ENCODE assay signal across 7 cellular contexts in the genomic region with DNA sequence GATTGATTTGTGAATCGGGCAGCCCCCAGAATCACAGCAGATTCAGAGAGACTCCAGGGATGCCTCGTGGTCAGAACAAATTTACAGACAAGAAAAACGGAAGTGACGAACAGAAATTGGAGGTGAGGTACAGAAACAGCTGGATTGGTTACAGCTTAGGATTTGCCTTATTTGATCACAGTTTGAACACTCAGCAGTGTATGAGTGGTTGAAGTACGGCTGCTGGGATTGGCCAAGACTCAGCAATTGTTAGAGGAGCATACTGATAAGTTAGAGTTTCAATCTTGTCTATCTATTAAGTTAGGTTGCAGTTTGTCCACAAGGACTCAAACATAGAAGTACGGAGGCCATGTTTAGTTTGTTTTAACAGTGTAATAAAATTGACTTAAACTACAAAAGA.
DNase-seq lines count a peak whose midpoint lies in the region; ATAC-seq, FAIRE-seq and TF ChIP-seq lines count a peak whose summit lies in the region.
"Not testable (repeated sequence)": the region's sequence is repeated elsewhere in the genome, so short reads cannot be mapped to it uniquely, and the experiment has no call there.

No MANE protein-coding gene starts in this region.

- H3K27me3 ChIP-seq in PC-3 (ENCODE audit: low read length); H1 (replicated peaks in 1 of 4; ENCODE audit: control insufficient read depth in 3 of 4, extremely low read depth in 1 of 4, insufficient read depth in 3 of 4, low read length in 3 of 4): not testable (repeated sequence)
- peaks cover 7 to 24% of the 10 kb centered on the region in 2 experiments for H3K27me3 ChIP-seq in mesenchymal stem cell (ENCODE audit: control insufficient read depth in 1 of 2, insufficient read depth in 1 of 2, low read length in 2 of 2)

- not testable (repeated sequence) for H3K79me1 ChIP-seq in H1 (ENCODE audit: low read depth, low read length); mesenchymal stem cell (replicated peaks; ENCODE audit: low read length, poor library complexity, severe bottlenecking)

- not testable (repeated sequence) for H3K36me3 ChIP-seq in PC-3 (ENCODE audit: low read depth, low read length); H1 (ENCODE audit: control insufficient read depth in 2 of 4, insufficient read depth in 4 of 4, low read length in 3 of 4); mesenchymal stem cell (ENCODE audit: control insufficient read depth in 1 of 2, insufficient read depth in 2 of 2, low read depth in 1 of 2, low read length in 2 of 2)

- not testable (repeated sequence) for H2BK12ac ChIP-seq in H1 (ENCODE audit: low read depth, low read length); mesenchymal stem cell (ENCODE audit: low read length in 2 of 2)

- DNase-seq in ELR (ENCODE audit: low read depth) (peak; percentile 2), HT1080 (ENCODE audit: low read depth) (peak; percentile 72), MV-4-11 (lab: John Stamatoyannopoulos, UW) (peak; percentile 52), PC-3 (peak; percentile 1), SW480 (ENCODE audit: low spot score) (peak; percentile 2)
- not testable (repeated sequence) for DNase-seq in H1 (ENCODE audit: low read depth in 1 of 2, low spot score in 2 of 2); mesenchymal stem cell

- not testable (repeated sequence) for H2AK5ac ChIP-seq in H1 (ENCODE audit: low read depth, low read length); mesenchymal stem cell (ENCODE audit: low read length, severe bottlenecking)

- H4K8ac ChIP-seq in H1 (ENCODE audit: extremely low read depth, insufficient read depth, low read length); mesenchymal stem cell (ENCODE audit: low read length): not testable (repeated sequence)

- not testable (repeated sequence) for H4K5ac ChIP-seq in H1 (ENCODE audit: insufficient read length, low read depth, low read length)

- ATAC-seq in PC-3: not testable (repeated sequence)

- TF ChIP-seq RAD21 in H1 (IDR thresholded peaks at IDR 0.05 in 1 of 2, conservative IDR thresholded peaks at IDR 0.05 in 1 of 2; ENCODE audit: low read depth in 2 of 2, low read length in 2 of 2): not testable (repeated sequence)

- not testable (repeated sequence) for TF ChIP-seq CTCF in PC-3 (conservative IDR thresholded peaks at IDR 0.05; ENCODE audit: low read depth, low read length); H1 (IDR thresholded peaks at IDR 0.05; ENCODE audit: control extremely low read depth in 1 of 3, insufficient read depth in 1 of 3, low read depth in 1 of 3, low read length in 3 of 3)

- not testable (repeated sequence) for H2BK5ac ChIP-seq in H1 (ENCODE audit: low read depth, low read length); mesenchymal stem cell (ENCODE audit: low read depth, low read length, poor library complexity, severe bottlenecking)

- H3K14ac ChIP-seq in H1 (ENCODE audit: insufficient read length); mesenchymal stem cell (ENCODE audit: low read length in 2 of 2): not testable (repeated sequence)

- TF ChIP-seq EP300 in H1 (IDR thresholded peaks at IDR 0.05; ENCODE audit: borderline replicate concordance in 1 of 2, low read depth in 2 of 2, low read length in 2 of 2): not testable (repeated sequence)

- not testable (repeated sequence) for H3K23ac ChIP-seq in H1 (ENCODE audit: insufficient read length); mesenchymal stem cell (ENCODE audit: low read length in 2 of 2)

- H4K91ac ChIP-seq in H1 (replicated peaks; ENCODE audit: insufficient read length, low read length); mesenchymal stem cell (ENCODE audit: low read length): not testable (repeated sequence)

- H3K9me2 ChIP-seq in PC-3 (replicated peaks; ENCODE audit: low read length): not testable (repeated sequence)

- H3K23me2 ChIP-seq in H1 (ENCODE audit: low read depth, low read length): not testable (repeated sequence)

- not testable (repeated sequence) for H3K4me1 ChIP-seq in PC-3 (ENCODE audit: insufficient read depth, low read length); mesenchymal stem cell (ENCODE audit: control insufficient read depth, insufficient read depth, low read depth, low read length)
- peaks cover 6 to 17% (median 11%) of the 10 kb centered on the region in 4 experiments for H3K4me1 ChIP-seq in H1 (replicated peaks in 1 of 4; ENCODE audit: control insufficient read depth in 3 of 4, insufficient read depth in 4 of 4, low read length in 3 of 4)

- not testable (repeated sequence) for H3K79me2 ChIP-seq in PC-3 (ENCODE audit: low read length); H1 (ENCODE audit: control insufficient read depth in 1 of 2, insufficient read depth in 2 of 2, low read length in 2 of 2)

- not testable (repeated sequence) for H3K18ac ChIP-seq in H1 (ENCODE audit: extremely low read depth, low read length); mesenchymal stem cell (ENCODE audit: low read depth in 1 of 2, low read length in 2 of 2)

- not testable (repeated sequence) for H3K27ac ChIP-seq in PC-3 (ENCODE audit: low read length); H1 (ENCODE audit: low read depth, low read length); mesenchymal stem cell (ENCODE audit: low read length, poor library complexity, severe bottlenecking)

- TF ChIP-seq POLR2A in H1 (IDR thresholded peaks at IDR 0.05; ENCODE audit: control extremely low read depth in 1 of 2, low read depth in 2 of 2, low read length in 2 of 2): not testable (repeated sequence)

- intact Hi-C loops in PC-3 (cut with micrococcal nuclease): loop anchor here (5.0 kb wide), 1 partner anchor 1940 kb away; no protein-coding TSS in a partner anchor

- H2BK15ac ChIP-seq in H1 (ENCODE audit: low read length); mesenchymal stem cell (ENCODE audit: low read depth, poor library complexity, severe bottlenecking): not testable (repeated sequence)

- not testable (repeated sequence) for H3K4ac ChIP-seq in H1 (replicated peaks; ENCODE audit: insufficient read length, low read depth, low read length); mesenchymal stem cell (ENCODE audit: low read depth in 1 of 2, low read length in 2 of 2)

- 93% methylated on average over 6 of the region's 6 CpGs; no CpG with 5 or more reads in 1 of the 2 experiments for WGBS in H1 (ENCODE audit: extremely low coverage in 1 of 2, insufficient coverage in 1 of 2, insufficient read length in 1 of 2, insufficient replicate concordance in 2 of 2, low coverage in 1 of 2, low lambda C conversion rate in 2 of 2, missing lambda C conversion rate in 1 of 2), 2 experiments
- 83% methylated on average over 5 of the region's 6 CpGs for WGBS in mesenchymal stem cell

- not testable (repeated sequence) for BruUV-seq in PC-3 (replicated peaks; lab: Mats Ljungman, UMichigan)

- H4K20me1 ChIP-seq in PC-3 (ENCODE audit: low read length); H1 (replicated peaks in 1 of 2; ENCODE audit: control insufficient read depth in 1 of 2, insufficient read depth in 2 of 2, low read length in 2 of 2): not testable (repeated sequence)

- not testable (repeated sequence) for H3F3A ChIP-seq in PC-3 (ENCODE audit: low read length, unreplicated experiment)

- CTCF ChIA-PET in PC-3 (lab: Charles Lee): not testable (repeated sequence)
- CTCF ChIA-PET in H1 (lab: Charles Lee; ENCODE audit: partially characterized antibody): interaction anchor here (0.6 to 2.5 kb wide), 6 partner anchors 13 to 1938 kb away, joined by 3 to 6 read pairs (median 4); no protein-coding TSS in a partner anchor

- H3K9me3 ChIP-seq in PC-3 (ENCODE audit: low read length); H1 (ENCODE audit: insufficient read depth in 2 of 2, low read depth in 1 of 2, low read length in 1 of 2); mesenchymal stem cell (ENCODE audit: control insufficient read depth, low read length): not testable (repeated sequence)

- POLR2A ChIA-PET in PC-3 (lab: Charles Lee; ENCODE audit: unreplicated experiment): not testable (repeated sequence)
- POLR2A ChIA-PET in H1 (lab: Charles Lee; ENCODE audit: partially characterized antibody): interaction anchor here (0.6 kb wide), 1 partner anchor 92 kb away, joined by 3 read pairs; no protein-coding TSS in a partner anchor

- not testable (repeated sequence) for H3K9ac ChIP-seq in PC-3 (ENCODE audit: low read length); H1 (replicated peaks in 1 of 4; ENCODE audit: extremely low read depth in 1 of 4, low read depth in 3 of 4, low read length in 3 of 4)
- H3K9ac ChIP-seq in mesenchymal stem cell (ENCODE audit: low read length): peak overlapping the region; percentile 12

- not testable (repeated sequence) for H3K56ac ChIP-seq in H1 (replicated peaks; ENCODE audit: insufficient read length, low read depth, low read length)

- not testable (repeated sequence) for FAIRE-seq in H1 (lab: Jason Lieb, UNC)

- not testable (repeated sequence) for H3K4me3 ChIP-seq in PC-3 (ENCODE audit: low read length); H1 (ENCODE audit: extremely low read depth in 1 of 4, insufficient read depth in 2 of 4, low read depth in 3 of 4, low read length in 4 of 4); mesenchymal stem cell (ENCODE audit: insufficient read depth in 1 of 2, low read depth in 1 of 2, low read length in 2 of 2)

- not testable (repeated sequence) for H2BK20ac ChIP-seq in H1 (ENCODE audit: low read length)

- H2AFZ ChIP-seq in PC-3 (ENCODE audit: low read length) (0 out of 2 replicates have a peak overlapping the region, but pooled peaks have one; percentile 45), H1 (ENCODE audit: low read length) (0 out of 2 replicates have a peak overlapping the region, but pooled peaks have one; percentile 29)
- not testable (repeated sequence) for H2AFZ ChIP-seq in mesenchymal stem cell (ENCODE audit: low read depth, low read length)

- not testable (repeated sequence) for H2BK120ac ChIP-seq in H1 (replicated peaks; ENCODE audit: low read depth, low read length); mesenchymal stem cell (ENCODE audit: low read depth, low read length)

- H3K4me2 ChIP-seq in PC-3 (ENCODE audit: low read length); H1 (ENCODE audit: insufficient read depth in 1 of 2, low read depth in 2 of 2, low read length in 2 of 2); mesenchymal stem cell (ENCODE audit: low read length, poor library complexity, severe bottlenecking): not testable (repeated sequence)
